15 cellular contexts compared by ENCODE assay signal in the genomic region with DNA sequence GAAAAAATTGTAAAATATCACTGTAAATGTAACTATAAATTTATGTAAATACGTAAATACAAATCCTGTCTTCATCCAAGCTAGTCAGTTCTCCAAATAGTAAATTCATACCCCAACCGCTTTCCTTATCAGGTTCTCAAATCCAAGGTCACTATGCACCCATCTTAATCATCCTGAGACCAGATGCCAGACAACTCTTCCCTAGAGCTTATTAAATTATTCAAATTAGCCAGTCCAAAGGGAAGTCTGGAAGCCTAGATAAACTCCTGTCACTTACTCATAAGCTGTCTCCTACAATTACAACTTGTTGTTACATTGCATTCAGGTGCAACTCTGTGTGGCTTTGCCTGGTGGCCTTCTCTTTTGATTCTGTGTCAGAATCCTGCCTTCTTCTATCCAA.
DNase-seq lines count a peak whose midpoint lies in the region; ATAC-seq and TF ChIP-seq lines count a peak whose summit lies in the region.
"Had no signal": no experiment of that assay in that cellular context is flagged by ENCODE, and none has a peak within 500 bp of the region (broad histone marks: within the 10 kb centered on the region; RNA-seq: fewer than 3 reads in every experiment).

No MANE protein-coding gene starts in this region.

- ATAC-seq in HG03095 (IDR thresholded peaks at IDR 0.05; ENCODE audit: unreplicated experiment) (no peak), HG02763 (IDR thresholded peaks at IDR 0.05; ENCODE audit: unreplicated experiment) (no peak), GM23338 (no peak)
- ATAC-seq: A549; CD8-positive, alpha-beta T cell; HCT116 had no signal

- no peak overlapping the region for H3K4me2 ChIP-seq in SU-DHL-6 (ENCODE audit: low read depth, low read length, poor library complexity, severe bottlenecking)
- no peak overlapping the region for H3K4me2 ChIP-seq in GM23338
- H3K4me2 ChIP-seq: A549 had no signal

- H3K36me3 ChIP-seq in SU-DHL-6 (ENCODE audit: low read length) (no peaks in the 10 kb centered on the region), GM23338 (ENCODE audit: insufficient read depth) (no peaks in the 10 kb centered on the region)

- H3K9me2 ChIP-seq in SU-DHL-6 (replicated peaks; ENCODE audit: insufficient read depth, low read length) (no peaks in the 10 kb centered on the region), GM23338 (ENCODE audit: insufficient read depth) (0 out of 2 replicates have a peak, but pooled peaks cover 4% of the 10 kb centered on the region)

- no peaks in the 10 kb centered on the region for H3K79me2 ChIP-seq in SU-DHL-6 (ENCODE audit: insufficient read depth, low read length)
- H3K79me2 ChIP-seq in GM23338 (replicated peaks; ENCODE audit: insufficient read depth), result no peaks in the 10 kb centered on the region

- H3K4me3 ChIP-seq in SU-DHL-6 (ENCODE audit: insufficient read depth, low read length, poor library complexity, severe bottlenecking) (no peak overlapping the region), GM23338 (no peak overlapping the region)
- H3K4me3 ChIP-seq: A549 had no signal

- no peaks in the 10 kb centered on the region for H3K9me3 ChIP-seq in SU-DHL-6 (ENCODE audit: insufficient read depth, low read length)
- H3K9me3 ChIP-seq: A549 had no signal

- TF ChIP-seq CTCF in SU-DHL-6 (IDR thresholded peaks at IDR 0.05; ENCODE audit: insufficient read depth, low read length, poor library complexity, severe bottlenecking) (no peak), GM23338 (conservative IDR thresholded peaks at IDR 0.05; ENCODE audit: low read depth in 2 of 2) (no peak)

- no peaks in the 10 kb centered on the region for H3K36me3 Mint-ChIP-seq in GM23338 (ENCODE audit: low read depth)
- H3K36me3 Mint-ChIP-seq: CD14-positive monocyte; CD8-positive, alpha-beta T cell had no signal

- H3K4me1 Mint-ChIP-seq in GM23338, result no peaks in the 10 kb centered on the region
- H3K4me1 Mint-ChIP-seq: CD14-positive monocyte, IgD-negative memory B cell had no signal

- H4K20me1 ChIP-seq in SU-DHL-6 (ENCODE audit: low read depth, low read length), result no peaks in the 10 kb centered on the region
- H4K20me1 ChIP-seq in GM23338 (replicated peaks; ENCODE audit: insufficient read depth), result no peaks in the 10 kb centered on the region

- DNase-seq in NCI-H524 treated with DMSO at 0.1 percent for 48 hours (lab: John Stamatoyannopoulos, UW) (peak; percentile 30), OCI-M1 (lab: John Stamatoyannopoulos, UW) (peak; percentile 81), caudate nucleus (lab: John Stamatoyannopoulos, UW) (no peak), GM23338 (ENCODE audit: low spot score) (no peak)
- DNase-seq: CD8-positive, alpha-beta T cell; COR-L47; DMS53; GF-D8 had no signal

- H3K27ac ChIP-seq in SU-DHL-6 (ENCODE audit: low read depth, low read length), result no peak overlapping the region
- H3K27ac ChIP-seq in caudate nucleus (ENCODE audit: low read depth, low read length), result no peak overlapping the region
- H3K27ac ChIP-seq in GM23338 (ENCODE audit: low read depth), result no peak overlapping the region
- H3K27ac ChIP-seq: A549 had no signal

- no peaks in the 10 kb centered on the region for H3F3A ChIP-seq in SU-DHL-6 (ENCODE audit: insufficient read depth)
- H3F3A ChIP-seq in GM23338 (replicated peaks; ENCODE audit: low read depth), result no peaks in the 10 kb centered on the region

- no peaks in the 10 kb centered on the region; the same call in 1 of the 3 replicates for H3K9me3 Mint-ChIP-seq in GM23338

- H3K27me3 ChIP-seq in SU-DHL-6 (ENCODE audit: low read length), result no peaks in the 10 kb centered on the region
- H3K27me3 ChIP-seq in GM23338 (ENCODE audit: insufficient read depth), result no peaks in the 10 kb centered on the region

- no peak overlapping the region for H3K9ac ChIP-seq in SU-DHL-6 (ENCODE audit: low read length)

- H3K27me3 Mint-ChIP-seq in GM23338 (ENCODE audit: insufficient read depth, low read depth, poor library complexity), result no peaks in the 10 kb centered on the region
- H3K27me3 Mint-ChIP-seq: IgD-negative memory B cell had no signal

- H2AFZ ChIP-seq in SU-DHL-6 (ENCODE audit: low read depth, low read length, severe bottlenecking) (peak overlapping the region; percentile 53), GM23338 (no peak overlapping the region)

- H3K4me3 Mint-ChIP-seq in GM23338, result no peak overlapping the region
- H3K4me3 Mint-ChIP-seq: CD14-positive monocyte; CD8-positive, alpha-beta T cell; IgD-negative memory B cell had no signal

- no peak overlapping the region for H3K27ac Mint-ChIP-seq in GM23338
- H3K27ac Mint-ChIP-seq: CD14-positive monocyte; CD8-positive, alpha-beta T cell; IgD-negative memory B cell had no signal

- H3K4me1 ChIP-seq in GM23338 (ENCODE audit: insufficient read depth), result no peaks in the 10 kb centered on the region
- H3K4me1 ChIP-seq: A549 had no signal

TF ChIP-seq in GM23338, 12 proteins besides CTCF, POLR2A, EP300 and RAD21:
- TF ChIP-seq NANOG (IDR thresholded peaks at IDR 0.05; ENCODE audit: borderline replicate concordance), result no peak
TF ChIP-seq in GM23338: peak in this region for 0.

Comparison
In these comparisons a context has a peak if more than half of its experiments do, and no peak if none do; other contexts are left out.
1. DNase-seq: peak in NCI-H524 treated with DMSO at 0.1 percent for 48 hours (single experiment) and OCI-M1 (single experiment); none in caudate nucleus (0 of 61) and GM23338 (single experiment).